Comparison of ENCODE assay signal across 1 cellular context in genomic region chr5:73615947-73616346, GRCh38.
TF ChIP-seq lines count a peak whose summit lies in the region.

No MANE protein-coding gene starts in this region.

TF ChIP-seq in GM23338, 12 proteins besides CTCF, POLR2A, EP300 and RAD21 (continued from another document):
- no peak for TF ChIP-seq ZNF462 (CRISPR knock-in tag; IDR thresholded peaks at IDR 0.05)
- no peak for TF ChIP-seq EZH2 (IDR thresholded peaks at IDR 0.05; ENCODE audit: low read depth, unreplicated experiment)
- no peak for TF ChIP-seq EZH2phosphoT487 (IDR thresholded peaks at IDR 0.05; ENCODE audit: unreplicated experiment)
TF ChIP-seq in GM23338: peak in this region for 0.
